ENCODE assay signal across 13 cellular contexts in genomic region chr5:134398609-134399155, GRCh38.
"Had no signal": no experiment of that assay in that cellular context is flagged by ENCODE, and none has a peak within 500 bp of the region (broad histone marks: within the 10 kb centered on the region; RNA-seq: fewer than 3 reads in every experiment).

No MANE protein-coding gene starts in this region.

- H3K4me3 Mint-ChIP-seq: activated CD8-positive, alpha-beta T cell treated with anti-CD3 and anti-CD28 coated beads for 36 hours; activated T-helper 1 cell treated with anti-CD3 and anti-CD28 coated beads, Interleukin-12 subunit alpha, Interleukin-12 subunit beta, Interleukin-2, Interleukin-4 antibody, amounts not matched to agents 30 ng/mL and 10 ng/mL and 1 ng/mL, durations not matched to agents 14 hours and 24 hours and 36 hours; nephron; T-cell had no signal

- H3K4me1 Mint-ChIP-seq: nephron had no signal

- H3K4me1 ChIP-seq: prostate gland, tibial artery had no signal

- H3K27ac Mint-ChIP-seq: activated CD8-positive, alpha-beta T cell treated with anti-CD3 and anti-CD28 coated beads for 36 hours; activated T-helper 1 cell treated with anti-CD3 and anti-CD28 coated beads, Interleukin-12 subunit alpha, Interleukin-12 subunit beta, Interleukin-2, Interleukin-4 antibody, amounts not matched to agents 30 ng/mL and 10 ng/mL and 1 ng/mL, durations not matched to agents 14 hours and 24 hours and 36 hours; nephron had no signal

- H3K4me3 ChIP-seq: cardiac muscle cell, dorsolateral prefrontal cortex, hepatocyte, prostate gland, SK-N-MC, tibial artery had no signal

- DNase-seq: activated CD8-positive, alpha-beta T cell treated with anti-CD3 and anti-CD28 coated beads for 36 hours; activated naive CD4-positive, alpha-beta T cell; dorsolateral prefrontal cortex; occipital lobe; stimulated activated CD4-positive, alpha-beta T cell treated with anti-CD3 and anti-CD28 coated beads, Interleukin-2, amount 100 ng/mL, for 24 hours; T-cell; tibial artery had no signal

- H3K9me3 Mint-ChIP-seq: activated CD8-positive, alpha-beta T cell treated with anti-CD3 and anti-CD28 coated beads for 36 hours; activated T-helper 1 cell treated with anti-CD3 and anti-CD28 coated beads, Interleukin-12 subunit alpha, Interleukin-12 subunit beta, Interleukin-2, Interleukin-4 antibody, amounts not matched to agents 30 ng/mL and 10 ng/mL and 1 ng/mL, durations not matched to agents 14 hours and 24 hours and 36 hours; nephron; T-cell had no signal

- H3K27me3 Mint-ChIP-seq: activated CD8-positive, alpha-beta T cell treated with anti-CD3 and anti-CD28 coated beads for 36 hours; T-cell had no signal

- H3K4me2 ChIP-seq: hepatocyte had no signal

- H3K36me3 ChIP-seq: prostate gland had no signal

- H3K27me3 ChIP-seq: cardiac muscle cell, dorsolateral prefrontal cortex, hepatocyte, tibial artery had no signal

- ATAC-seq: activated CD8-positive, alpha-beta T cell treated with anti-CD3 and anti-CD28 coated beads for 36 hours; T-cell had no signal

- H2AFZ ChIP-seq: hepatocyte had no signal

- H3K9me3 ChIP-seq: prostate gland, tibial artery had no signal

- H3K27ac ChIP-seq: cardiac muscle cell, hepatocyte, prostate gland, SK-N-MC, tibial artery had no signal

- H3K79me2 ChIP-seq: hepatocyte had no signal
